ENCODE assay signal across 12 cellular contexts in the genomic region with DNA sequence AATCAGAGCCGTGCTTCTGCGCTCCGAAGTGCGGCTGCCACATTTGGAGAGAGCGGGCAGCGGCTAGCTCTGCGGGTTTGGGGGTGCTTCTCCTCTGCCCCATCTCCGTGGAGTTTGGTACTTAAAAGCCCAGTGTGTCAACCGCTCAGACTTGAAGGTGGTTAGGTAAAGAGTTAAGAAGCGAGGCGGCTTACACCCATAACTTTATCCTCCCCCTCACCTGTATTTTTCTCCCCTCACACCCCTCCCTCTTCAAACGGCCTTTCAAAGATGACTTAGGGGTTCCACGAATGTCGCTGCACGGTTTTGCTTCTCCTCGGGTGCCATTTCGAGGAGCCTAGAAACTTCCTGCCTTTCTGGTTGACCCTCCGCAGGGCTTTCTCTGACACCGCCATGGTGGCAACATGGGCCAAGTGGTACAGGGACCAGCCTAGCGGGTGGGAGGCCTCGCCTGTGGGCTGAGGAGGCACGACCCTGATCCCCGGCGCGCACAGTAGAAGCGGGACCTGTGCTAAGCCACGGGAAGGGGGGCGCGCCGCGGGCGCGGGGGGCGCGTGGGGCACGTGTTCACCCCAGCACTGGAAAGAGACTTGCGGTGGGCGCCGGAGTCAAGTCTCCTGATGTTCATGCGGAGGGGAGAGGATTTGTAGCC. TPM values are rescaled to one million over a fixed set of nuclear protein-coding genes. Genes with fewer than 3 reads are reported as not detected.
DNase-seq lines count a peak whose midpoint lies in the region; ATAC-seq, FAIRE-seq and TF ChIP-seq lines count a peak whose summit lies in the region.
"Had no signal": no experiment of that assay in that cellular context is flagged by ENCODE, and none has a peak within 500 bp of the region (broad histone marks: within the 10 kb centered on the region; RNA-seq: fewer than 3 reads in every experiment).

No MANE protein-coding gene starts in this region.

- SMC1A ChIA-PET in GM12878 (lab: Charles Lee; ENCODE audit: uncharacterized antibody, unreplicated experiment) = no interaction called here

- H3K9me3 ChIP-seq in HUES48 (ENCODE audit: control insufficient read depth, insufficient read depth, low read length) = no peaks in the 10 kb centered on the region
- H3K9me3 ChIP-seq in GM12878 (replicated peaks; ENCODE audit: control insufficient read depth, insufficient read depth, low read length) = no peaks in the 10 kb centered on the region; the same call in 2 of the 3 replicates
- H3K9me3 ChIP-seq in iPS-15b (ENCODE audit: control insufficient read depth, insufficient read depth, low read length) = no peaks in the 10 kb centered on the region
- H3K9me3 ChIP-seq in sigmoid colon = no peaks in the 10 kb centered on the region

- intact Hi-C loops in GM12878 (cut with micrococcal nuclease; ENCODE audit: unreplicated experiment) = loop anchor here (2.0 kb wide), 1 partner anchor 15 kb away; no protein-coding TSS in a partner anchor
- intact Hi-C loops in sigmoid colon (cut with DNase I) = no loop called here

- no peaks in the 10 kb centered on the region for H3K79me2 ChIP-seq in GM12878 (ENCODE audit: control insufficient read depth, insufficient read depth, low read length)

- TF ChIP-seq POLR2A in GM12878 (IDR thresholded peaks at IDR 0.05; ENCODE audit: low read depth, low read length) (no peak), sigmoid colon (IDR thresholded peaks at IDR 0.05) (no peak)

- in situ Hi-C loops in GM12878 (cut with MboI) = no loop called here

- H3K36me3 ChIP-seq in HUES48 (ENCODE audit: control insufficient read depth, insufficient read depth, low read length) (no peaks in the 10 kb centered on the region), GM12878 (ENCODE audit: control insufficient read depth in 2 of 2, insufficient read depth in 2 of 2, low read length in 1 of 2) (no peaks in the 10 kb centered on the region), iPS-15b (ENCODE audit: control insufficient read depth, insufficient read depth, low read length) (no peaks in the 10 kb centered on the region), sigmoid colon (no peaks in the 10 kb centered on the region)

- CTCF ChIA-PET in GM12878 (lab: Yijun Ruan, JAX) = interaction anchor here (0.9 kb wide), 1 partner anchor 8 kb away, joined by 8 read pairs; no protein-coding TSS in a partner anchor

- peaks cover 62% of the 10 kb centered on the region for H3K4me1 ChIP-seq in HUES48 (ENCODE audit: control insufficient read depth, insufficient read depth, low read length)
- H3K4me1 ChIP-seq in GM12878 (ENCODE audit: control insufficient read depth, insufficient read depth, low read length) = no peaks in the 10 kb centered on the region
- peaks cover 23% of the 10 kb centered on the region for H3K4me1 ChIP-seq in iPS-15b (ENCODE audit: control insufficient read depth, insufficient read depth, low read length)
- peaks cover 0 to 85% (median 58%) of the 10 kb centered on the region in 4 donors for H3K4me1 ChIP-seq in sigmoid colon

- TF ChIP-seq CTCF in GM12878 (IDR thresholded peaks at IDR 0.05 in 2 of 3, conservative IDR thresholded peaks at IDR 0.05 in 1 of 3; ENCODE audit: control insufficient read depth in 2 of 3, extremely low read depth in 1 of 3, insufficient read depth in 1 of 3, low read depth in 3 of 3, low read length in 3 of 3) (no peak), sigmoid colon (IDR thresholded peaks at IDR 0.05) (no peak)

- H3K27me3 ChIP-seq in HUES48 (ENCODE audit: control insufficient read depth, insufficient read depth, low read length) (peaks cover 100% of the 10 kb centered on the region), GM12878 (replicated peaks in 1 of 2; ENCODE audit: control insufficient read depth in 2 of 2, insufficient read depth in 2 of 2, low read length in 1 of 2) (peaks cover 15 to 40% of the 10 kb centered on the region in 2 experiments), iPS-15b (ENCODE audit: control insufficient read depth, insufficient read depth, low read length) (peaks cover 93% of the 10 kb centered on the region), sigmoid colon (peaks cover 6 to 79% (median 49%) of the 10 kb centered on the region in 3 donors)

- TF ChIP-seq EP300 in GM12878 (IDR thresholded peaks at IDR 0.05; ENCODE audit: borderline replicate concordance in 1 of 2, control insufficient read depth in 1 of 2, low read depth in 2 of 2, low read length in 2 of 2) (no peak), sigmoid colon (IDR thresholded peaks at IDR 0.05) (no peak)

- 37% methylated on average over 39 of the region's 40 CpGs for WGBS in GM12878 (ENCODE audit: insufficient coverage, insufficient replicate concordance, low lambda C conversion rate, missing lambda C conversion rate)
- 8 to 11% methylated on average over 40 of the region's 40 CpGs for WGBS in sigmoid colon, 2 donors

- H3K9ac ChIP-seq in HUES48 (ENCODE audit: low read depth, low read length) = peak overlapping the region; percentile 39; the same call in 1 of the 2 replicates
- no peak overlapping the region for H3K9ac ChIP-seq in GM12878 (ENCODE audit: control insufficient read depth, insufficient read depth, low read length)
- no peak overlapping the region for H3K9ac ChIP-seq in iPS-15b (ENCODE audit: low read depth, low read length)

- H3K27ac ChIP-seq in HUES48 (ENCODE audit: low read depth, low read length) (no peak overlapping the region), GM12878 (ENCODE audit: control insufficient read depth, insufficient read depth) (no peak overlapping the region), sigmoid colon (peak overlapping the region; percentile 74 to 83 (median 79))
- H3K27ac ChIP-seq: RWPE1 had no signal

- H3K4me2 ChIP-seq in GM12878 (ENCODE audit: control insufficient read depth, insufficient read depth) = no peak overlapping the region

- H2AFZ ChIP-seq in GM12878 (ENCODE audit: control insufficient read depth, low read depth, low read length) = no peak overlapping the region

- no peaks in the 10 kb centered on the region for H4K20me1 ChIP-seq in GM12878 (ENCODE audit: control insufficient read depth, insufficient read depth)

- DNase-seq in GM12878 (ENCODE audit: low read depth, low spot score) (no peak), sigmoid colon (no peak), RPMI8226 (no peak), medulla oblongata (ENCODE audit: extremely low spot score) (no peak), NCI-H748 (lab: John Stamatoyannopoulos, UW; ENCODE audit: unreplicated experiment) (no peak), hepatic stellate cell (ENCODE audit: low spot score) (no peak)
- DNase-seq: NCI-H2029 treated with DMSO at 0.1 percent for 48 hours had no signal

- no peak for FAIRE-seq in GM12878 (lab: Jason Lieb, UNC)
- FAIRE-seq: HepG2 had no signal

- no peak for ATAC-seq in GM12878
- ATAC-seq: HepG2 had no signal

- H3K4me3 ChIP-seq in HUES48 (ENCODE audit: low read depth, low read length) (peak overlapping the region; percentile 74), GM12878 (no peak overlapping the region), iPS-15b (ENCODE audit: low read depth, low read length) (peak overlapping the region; percentile 71), sigmoid colon (peak overlapping the region in 3 of 4 donors; percentile 43 to 56 (median 51))

- no TSS peak for BruUV-seq in GM12878 (replicated peaks; lab: Mats Ljungman, UMichigan)

- no peak for TF ChIP-seq RAD21 in GM12878 (IDR thresholded peaks at IDR 0.05; ENCODE audit: insufficient read depth, low read depth, low read length)

- POLR2A ChIA-PET in GM12878 (lab: Charles Lee) = no interaction called here

- RAD21 ChIA-PET in GM12878 (lab: Charles Lee; ENCODE audit: unreplicated experiment) = no interaction called here

TF ChIP-seq in GM12878, 131 proteins besides CTCF, POLR2A, EP300 and RAD21:
- TF ChIP-seq PAX5 (IDR thresholded peaks at IDR 0.05; ENCODE audit: borderline replicate concordance, low read depth, low read length) (no peak), SUZ12 (IDR thresholded peaks at IDR 0.05; ENCODE audit: unreplicated experiment) (peak; percentile 50)

RNA-seq across cellular contexts. Expression of gene NFIB, which starts 31.8 kb away (rescaled TPM):
- 0.10 TPM in 1 of 2 replicates, not detected in the other for total RNA-seq in GM12878 (2013; cell fraction: nucleolus; rRNA removed)
- under 0.01 and 0.11 TPM in 2 replicates for total RNA-seq in GM12878 (2014; rRNA removed)
- total RNA-seq in GM12878 (2014; rRNA removed; fragmentation: Illumina TruSeq; extraction: Trizol) = 0.04 TPM in 1 of 2 replicates, not detected in the other
- total RNA-seq in GM12878 (2021) = 0.16 and 0.18 TPM in 2 replicates
- not detected for polyA plus RNA-seq in GM12878 (2011; ENCODE audit: low read depth)
- polyA plus RNA-seq in GM12878 (2011; rRNA removed) = 0.05 and 0.06 TPM in 2 replicates
- polyA plus RNA-seq in GM12878 (2011; cell fraction: cytosol; rRNA removed) = 0.01 and 0.15 TPM in 2 replicates
- polyA plus RNA-seq in GM12878 (2011; cell fraction: nucleus; rRNA removed) = 0.10 and 0.27 TPM in 2 replicates
- polyA plus RNA-seq in GM12878 (2012) = 0.03 and 0.06 TPM in 2 replicates
- 0.01 TPM in 1 of 2 replicates, not detected in the other for polyA plus RNA-seq in GM12878 (2014; fragmentation: Illumina TruSeq; extraction: Trizol)
- polyA plus RNA-seq in GM12878 (2014; fragmentation: Nextera tagmentation; extraction: Ambion mirVana) = not detected
- not detected in 2 replicates for polyA plus RNA-seq in GM12878 (2014; rRNA removed)
- under 1 TPM; 0.14 to 0.19 TPM for polyA plus RNA-seq in GM12878 (2016; fragmentation: Nextera tagmentation; extraction: Ambion mirVana)
- 0.22 TPM in 1 of 2 replicates, not detected in the other for polyA minus RNA-seq in GM12878 (2011; rRNA and poly(A)+ RNA removed)
- polyA minus RNA-seq in GM12878 (2011; cell fraction: cytosol; rRNA and poly(A)+ RNA removed) = 0.27 TPM in 1 of 2 replicates, not detected in the other
- 0.36 and 0.48 TPM in 2 replicates for polyA minus RNA-seq in GM12878 (2011; cell fraction: nucleus; rRNA and poly(A)+ RNA removed)
- 100 to 1,000 TPM in 1 of 4 donors, 10 to 100 TPM in 3; 45.3 to 129 (median 59.9) TPM for total RNA-seq in sigmoid colon
- polyA plus RNA-seq in sigmoid colon = 10 to 100 TPM in 1 of 3 donors, 1 to 10 TPM in 2; 3.7 to 12.5 (median 4.8) TPM
- polyA plus RNA-seq: CD14-positive monocyte had no signal

Comparison
In these comparisons a context has a peak if more than half of its experiments do, and no peak if none do; other contexts are left out.
1. H3K27ac ChIP-seq: peak in sigmoid colon (4 of 4); none in HUES48 (single experiment) and GM12878 (single experiment).
2. RNA of gene NFIB, which starts 31.8 kb away (total RNA-seq): 45.3 to 129 TPM in sigmoid colon; under 0.01 to 0.18 TPM in GM12878; every median in the first group is over 10 times any median in the second.